Comparison of ENCODE assay signal across 20 cellular contexts in the genomic region with DNA sequence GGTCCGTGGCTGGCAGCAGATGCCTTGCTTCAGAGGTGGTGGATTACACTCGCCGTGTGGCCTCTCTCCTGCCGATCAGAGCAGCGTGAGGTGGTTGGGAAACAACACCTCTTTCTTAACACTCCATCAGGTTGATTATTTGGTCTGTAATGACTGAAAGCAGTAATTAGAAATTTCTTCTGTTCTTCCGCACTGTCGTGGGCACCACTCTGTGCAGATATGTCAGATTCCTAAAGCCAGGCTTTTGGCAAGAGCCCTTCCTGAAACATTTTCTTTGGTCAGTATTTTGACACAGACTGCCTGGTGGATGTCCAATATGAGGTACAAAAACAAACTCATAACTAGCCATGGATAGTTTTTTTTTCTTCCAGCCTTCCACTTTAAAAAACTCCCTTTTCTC.
"Had no signal": no experiment of that assay in that cellular context is flagged by ENCODE, and none has a peak within 500 bp of the region (broad histone marks: within the 10 kb centered on the region; RNA-seq: fewer than 3 reads in every experiment).

No MANE protein-coding gene starts in this region.

- H3K9me3 ChIP-seq: left ventricle myocardium inferior, neutrophil, pancreas, transverse colon, uterus had no signal

- H3K9me3 Mint-ChIP-seq: activated CD8-positive, alpha-beta T cell treated with anti-CD3 and anti-CD28 coated beads for 36 hours; activated T-helper 1 cell treated with anti-CD3 and anti-CD28 coated beads, Interleukin-12 subunit alpha, Interleukin-12 subunit beta, Interleukin-2, Interleukin-4 antibody, amounts not matched to agents 30 ng/mL and 10 ng/mL and 1 ng/mL, durations not matched to agents 14 hours and 24 hours and 36 hours; central memory CD8-positive, alpha-beta T cell; naive thymus-derived CD8-positive, alpha-beta T cell had no signal

- H3K27me3 ChIP-seq: neutrophil, pancreas, transverse colon, uterus had no signal

- DNase-seq: activated CD4-positive, alpha-beta T cell treated with anti-CD3 and anti-CD28 coated beads for 4 hours; activated CD4-positive, CD25-positive, alpha-beta regulatory T cell; activated CD8-positive, alpha-beta memory T cell treated with anti-CD3 and anti-CD28 coated beads, Interleukin-2, amount 10 ng/mL, durations not matched to agents 7 days and 5 days; activated CD8-positive, alpha-beta T cell treated with anti-CD3 and anti-CD28 coated beads for 36 hours; activated naive CD4-positive, alpha-beta T cell treated with anti-CD3 and anti-CD28 coated beads, Interleukin-2, amount 50 U/mL, for 16 hours; activated T-cell treated with anti-CD3 and anti-CD28 coated beads for 4 hours; left ventricle myocardium inferior; naive thymus-derived CD8-positive, alpha-beta T cell; pancreas; right cardiac atrium; stimulated activated CD4-positive, alpha-beta T cell treated with anti-CD3 and anti-CD28 coated beads, Interleukin-4, amount 100 ng/mL, for 24 hours; stimulated activated naive CD8-positive, alpha-beta T cell treated with anti-CD3 and anti-CD28 coated beads, Interleukin-15, Interleukin-2, amounts not matched to agents 100 U/mL and 50 U/mL, for 24 hours; SW 1271; T-helper 17 cell; transverse colon; uterus had no signal

- H3K27ac Mint-ChIP-seq: activated CD8-positive, alpha-beta memory T cell treated with anti-CD3 and anti-CD28 coated beads, Interleukin-2, amount 10 ng/mL, durations not matched to agents 7 days and 5 days; activated CD8-positive, alpha-beta T cell treated with anti-CD3 and anti-CD28 coated beads for 36 hours; activated T-helper 1 cell treated with anti-CD3 and anti-CD28 coated beads, Interleukin-12 subunit alpha, Interleukin-12 subunit beta, Interleukin-2, Interleukin-4 antibody, amounts not matched to agents 30 ng/mL and 10 ng/mL and 1 ng/mL, durations not matched to agents 14 hours and 24 hours and 36 hours; T-helper 17 cell had no signal

- H3K4me1 ChIP-seq: transverse colon, uterus had no signal

- H3K4me3 ChIP-seq: left ventricle myocardium inferior, pancreas, transverse colon, uterus had no signal

- H3K27me3 Mint-ChIP-seq: activated CD8-positive, alpha-beta memory T cell treated with anti-CD3 and anti-CD28 coated beads, Interleukin-2, amount 10 ng/mL, durations not matched to agents 7 days and 5 days; activated CD8-positive, alpha-beta T cell treated with anti-CD3 and anti-CD28 coated beads for 36 hours; central memory CD8-positive, alpha-beta T cell; naive thymus-derived CD8-positive, alpha-beta T cell; T-helper 17 cell had no signal

- H3K36me3 ChIP-seq: uterus had no signal

- H3K27ac ChIP-seq: epithelial cell of prostate, left ventricle myocardium inferior, neutrophil, pancreas, transverse colon, uterus had no signal

- H3K4me3 Mint-ChIP-seq: activated CD8-positive, alpha-beta memory T cell treated with anti-CD3 and anti-CD28 coated beads, Interleukin-2, amount 10 ng/mL, durations not matched to agents 7 days and 5 days; activated CD8-positive, alpha-beta T cell treated with anti-CD3 and anti-CD28 coated beads for 36 hours; activated T-helper 1 cell treated with anti-CD3 and anti-CD28 coated beads, Interleukin-12 subunit alpha, Interleukin-12 subunit beta, Interleukin-2, Interleukin-4 antibody, amounts not matched to agents 30 ng/mL and 10 ng/mL and 1 ng/mL, durations not matched to agents 14 hours and 24 hours and 36 hours; central memory CD8-positive, alpha-beta T cell; naive thymus-derived CD8-positive, alpha-beta T cell; T-helper 17 cell had no signal
